In genomic region chr7:29160080-29160479, GRCh38 we compare ENCODE assay signal across 28 cellular contexts. TPM values are rescaled to one million over a fixed set of nuclear protein-coding genes. Genes with fewer than 3 reads are reported as not detected.
DNase-seq lines count a peak whose midpoint lies in the region; ATAC-seq, FAIRE-seq and TF ChIP-seq lines count a peak whose summit lies in the region.
"Had no signal": no experiment of that assay in that cellular context is flagged by ENCODE, and none has a peak within 500 bp of the region (broad histone marks: within the 10 kb centered on the region; RNA-seq: fewer than 3 reads in every experiment).

No MANE protein-coding gene starts in this region.

- TF ChIP-seq EP300 in SK-N-SH (IDR thresholded peaks at IDR 0.05; ENCODE audit: borderline replicate concordance in 1 of 2, low read depth in 1 of 2, low read length in 1 of 2), result peak in 1 of 2 experiments; percentile 13; a peak in 1 of 4 replicates

- no peaks in the 10 kb centered on the region for H3K36me3 ChIP-seq in DND-41 (ENCODE audit: insufficient read depth, low read length)
- no peaks in the 10 kb centered on the region for H3K36me3 ChIP-seq in SK-N-SH (replicated peaks in 1 of 2; ENCODE audit: control insufficient read depth in 1 of 2, insufficient read depth in 2 of 2, low read length in 1 of 2)
- H3K36me3 ChIP-seq: BE2C, BLaER1 had no signal

- H3K27me3 ChIP-seq in DND-41 (ENCODE audit: insufficient read depth, low read length, poor library complexity) (no peaks in the 10 kb centered on the region), SK-N-SH (ENCODE audit: insufficient read depth) (no peaks in the 10 kb centered on the region)
- H3K27me3 ChIP-seq: BE2C, BLaER1 had no signal

- no peak for ATAC-seq in DND-41 (ENCODE audit: insufficient read depth, low read depth)
- ATAC-seq: GM12878 had no signal

- WGBS in SK-N-SH (ENCODE audit: low lambda C conversion rate), result 4% methylated on average over 2 of the region's 2 CpGs

- DNase-seq in DND-41, result no peak
- peak; percentile 16 for DNase-seq in SK-N-SH
- DNase-seq in amniotic epithelial cell (ENCODE audit: low read depth), result peak; percentile 11
- DNase-seq in urothelium cell line (ENCODE audit: low spot score), result no peak
- no peak for DNase-seq in activated CD4-positive, alpha-beta T cell treated with anti-CD3 and anti-CD28 coated beads for 4 hours
- no peak for DNase-seq in NCI-H2107 treated with DMSO at 0.1 percent for 48 hours (lab: John Stamatoyannopoulos, UW; ENCODE audit: unreplicated experiment)
- no peak for DNase-seq in NCI-H524 (lab: John Stamatoyannopoulos, UW)
- no peak for DNase-seq in NCI-H1092 (lab: John Stamatoyannopoulos, UW)
- DNase-seq: 8988T; ACHN; BE2C; C1 segment of cervical spinal cord; Calu3; CD4-positive, alpha-beta memory T cell; CD4-positive, CD25-positive, alpha-beta regulatory T cell; CD8-positive, alpha-beta memory T cell; COR-L47; DMS79 treated with DMSO at 0.1 percent for 48 hours; EL; GDM1 had no signal

- H3K9me3 ChIP-seq in DND-41 (ENCODE audit: insufficient read depth, low read length, severe bottlenecking) (no peaks in the 10 kb centered on the region), SK-N-SH (no peaks in the 10 kb centered on the region)
- H3K9me3 ChIP-seq: BE2C, BLaER1 had no signal

- POLR2A ChIA-PET in SK-N-SH (lab: Yijun Ruan, JAX), result no interaction called here

- H3K79me2 ChIP-seq in DND-41 (ENCODE audit: insufficient read depth, low read length) (no peaks in the 10 kb centered on the region), SK-N-SH (ENCODE audit: insufficient read depth) (no peaks in the 10 kb centered on the region)

- FAIRE-seq in urothelium cell line (lab: Jason Lieb, UNC), result peak; percentile 72
- FAIRE-seq: A204.1, D721Med, GM12878, GM12892, GM18507, GM19239 had no signal

- no peak for TF ChIP-seq RAD21 in SK-N-SH (IDR thresholded peaks at IDR 0.05; ENCODE audit: low read length)

- H4K20me1 ChIP-seq in DND-41 (ENCODE audit: insufficient read depth, low read length) (no peaks in the 10 kb centered on the region), SK-N-SH (ENCODE audit: insufficient read depth) (no peaks in the 10 kb centered on the region)
- H4K20me1 ChIP-seq: BLaER1 had no signal

- H3K9ac ChIP-seq in DND-41 (ENCODE audit: low read depth, low read length) (no peak overlapping the region), SK-N-SH (no peak overlapping the region)
- H3K9ac ChIP-seq: BLaER1 had no signal

- H3K9me2 ChIP-seq in SK-N-SH, result no peaks in the 10 kb centered on the region

- peak overlapping the region; percentile 1; the same call in 1 of the 2 replicates for H3K27ac ChIP-seq in DND-41 (ENCODE audit: low read length)
- H3K27ac ChIP-seq in SK-N-SH (ENCODE audit: low read depth in 2 of 2, low read length in 1 of 2), result no peak overlapping the region
- H3K27ac ChIP-seq: BLaER1 had no signal

- no peak overlapping the region for H3K4me2 ChIP-seq in DND-41 (ENCODE audit: insufficient read depth, low read length)
- H3K4me2 ChIP-seq in SK-N-SH, result no peak overlapping the region
- H3K4me2 ChIP-seq: BLaER1 had no signal

- no peaks in the 10 kb centered on the region for H3F3A ChIP-seq in SK-N-SH (replicated peaks; ENCODE audit: insufficient read depth)

- TF ChIP-seq CTCF in DND-41 (IDR thresholded peaks at IDR 0.05; ENCODE audit: borderline replicate concordance, extremely low read depth, low read length, poor library complexity, severe bottlenecking), result no peak
- TF ChIP-seq CTCF in SK-N-SH (IDR thresholded peaks at IDR 0.05), result no peak

- H2AFZ ChIP-seq in DND-41 (ENCODE audit: low read depth, low read length) (no peak overlapping the region), SK-N-SH (ENCODE audit: low read depth) (no peak overlapping the region)

- H3K4me1 ChIP-seq in DND-41 (ENCODE audit: insufficient read depth, low read length) (peaks cover 45% of the 10 kb centered on the region), SK-N-SH (ENCODE audit: control insufficient read depth in 1 of 2, insufficient read depth in 2 of 2, low read depth in 1 of 2, low read length in 1 of 2) (peaks cover 0 to 26% of the 10 kb centered on the region in 2 experiments; a peak in 2 of 4 replicates)
- H3K4me1 ChIP-seq: BE2C had no signal

- CTCF ChIA-PET in SK-N-SH (lab: Yijun Ruan, JAX), result interaction anchor here (6.1 to 6.4 kb wide), 2 partner anchors 29 to 238 kb away, joined by 36 to 59 read pairs; no protein-coding TSS in a partner anchor

- no peak overlapping the region for H3K4me3 ChIP-seq in DND-41 (ENCODE audit: low read depth in 1 of 2, low read length in 2 of 2)
- no peak overlapping the region for H3K4me3 ChIP-seq in SK-N-SH (ENCODE audit: low read depth in 2 of 2, low read length in 1 of 2)
- H3K4me3 ChIP-seq: BLaER1, GM12878 had no signal

TF ChIP-seq in SK-N-SH, 30 proteins besides CTCF, POLR2A, EP300 and RAD21:
- TF ChIP-seq RCOR1 (IDR thresholded peaks at IDR 0.05; ENCODE audit: low read length), result peak; percentile 75; the same call in 1 of the 2 replicates
- no peak for TF ChIP-seq REST (IDR thresholded peaks at IDR 0.05; ENCODE audit: low read depth, low read length)
- peak; percentile 9 for TF ChIP-seq CHD2 (IDR thresholded peaks at IDR 0.05; ENCODE audit: low read length, partially characterized antibody)
- no peak for TF ChIP-seq ZBTB33 (IDR thresholded peaks at IDR 0.05; ENCODE audit: borderline replicate concordance, low read depth)
- no peak for TF ChIP-seq TCF12 (IDR thresholded peaks at IDR 0.05)
- TF ChIP-seq YY1 (IDR thresholded peaks at IDR 0.05; ENCODE audit: low read depth), result no peak

RNA-seq across cellular contexts. Expression of gene CPVL, which starts 13.7 kb away (rescaled TPM):
- polyA plus RNA-seq in SK-N-SH (2012; rRNA removed), result 0.16 TPM in 1 of 2 replicates, not detected in the other
- 0.21 and 0.26 TPM in 2 replicates for polyA plus RNA-seq in SK-N-SH (2012; cell fraction: cytosol; rRNA removed)
- polyA plus RNA-seq in SK-N-SH (2012; cell fraction: nucleus; rRNA removed), result 0.08 TPM in 1 of 2 replicates, not detected in the other
- polyA plus RNA-seq: AG04450; CD8-positive, alpha-beta memory T cell; GM12878 had no signal

RNA-seq across cellular contexts. Expression of gene CHN2, which starts 34.5 kb away (rescaled TPM):
- 0.02 TPM in 1 of 2 replicates, not detected in the other for polyA plus RNA-seq in SK-N-SH (2012; rRNA removed)
- polyA plus RNA-seq in SK-N-SH (2012; cell fraction: cytosol; rRNA removed), result 0.13 and 0.14 TPM in 2 replicates
- polyA plus RNA-seq in SK-N-SH (2012; cell fraction: nucleus; rRNA removed), result 0.13 TPM in 1 of 2 replicates, not detected in the other
- polyA plus RNA-seq: AG04450 had no signal

Comparison
In these comparisons a context has a peak if more than half of its experiments do, and no peak if none do; other contexts are left out.
1. DNase-seq: peak in SK-N-SH (single experiment) and amniotic epithelial cell (single experiment); none in DND-41 (single experiment), urothelium cell line (single experiment), activated CD4-positive, alpha-beta T cell treated with anti-CD3 and anti-CD28 coated beads for 4 hours (0 of 2), NCI-H2107 treated with DMSO at 0.1 percent for 48 hours (single experiment), NCI-H524 (0 of 2) and NCI-H1092 (single experiment).